In the genomic region with DNA sequence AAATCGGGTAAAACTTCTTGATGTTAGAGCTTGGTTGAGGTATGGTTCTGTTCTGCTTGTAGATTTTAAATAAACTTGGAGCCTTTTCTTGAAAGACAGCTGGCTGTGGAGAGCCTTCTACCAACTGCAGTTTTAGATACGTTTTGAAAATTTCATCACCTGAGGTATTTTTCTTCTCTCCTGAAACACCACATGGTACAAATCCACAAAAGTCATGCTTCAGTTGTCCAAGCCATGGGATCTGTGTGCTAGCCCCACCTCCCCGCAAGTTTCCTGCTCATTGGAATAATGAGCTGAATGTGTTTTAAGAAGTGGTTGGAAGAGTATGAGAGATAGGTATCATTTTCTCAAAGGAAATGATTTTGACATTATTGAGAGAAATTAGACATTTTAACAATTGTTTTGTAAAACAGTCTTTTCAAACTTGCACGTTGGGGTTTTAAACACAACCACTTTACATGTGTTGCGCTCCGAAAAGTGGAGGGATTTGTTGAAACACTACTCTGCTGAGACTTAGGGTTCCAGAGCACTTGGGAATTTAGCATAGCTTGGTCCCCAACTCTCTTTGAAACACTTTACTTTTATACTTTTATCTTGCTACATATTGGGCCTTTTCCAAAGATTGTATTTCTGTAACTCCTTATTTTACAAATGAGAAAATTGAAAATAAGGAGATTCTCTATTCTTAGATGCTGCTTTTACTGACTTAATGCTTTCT, we compare ENCODE assay signal across 8 cellular contexts. TPM values are rescaled to one million over a fixed set of nuclear protein-coding genes. Genes with fewer than 3 reads are reported as not detected.
DNase-seq lines count a peak whose midpoint lies in the region; ATAC-seq and TF ChIP-seq lines count a peak whose summit lies in the region.

No MANE protein-coding gene starts in this region.

- H3K4me1 Mint-ChIP-seq in GM23338 (peaks cover 67% of the 10 kb centered on the region), T-cell (peaks cover 59 to 81% (median 63%) of the 10 kb centered on the region in 3 donors)

- H3K27me3 ChIP-seq in GM23338 (ENCODE audit: insufficient read depth) (no peaks in the 10 kb centered on the region), rectal smooth muscle tissue (ENCODE audit: control insufficient read depth, insufficient read depth, low read length) (no peaks in the 10 kb centered on the region)

- TF ChIP-seq CTCF in GM23338 (conservative IDR thresholded peaks at IDR 0.05; ENCODE audit: low read depth in 2 of 2) (no peak), fibroblast of villous mesenchyme (IDR thresholded peaks at IDR 0.05; ENCODE audit: insufficient read depth, low read depth, low read length) (no peak)

- H3K4me1 ChIP-seq in GM23338 (ENCODE audit: insufficient read depth) (peaks cover 46% of the 10 kb centered on the region), rectal smooth muscle tissue (ENCODE audit: control insufficient read depth, insufficient read depth, low read length) (peaks cover 19% of the 10 kb centered on the region)

- H3K36me3 ChIP-seq in GM23338 (ENCODE audit: insufficient read depth) (no peaks in the 10 kb centered on the region), rectal smooth muscle tissue (ENCODE audit: control insufficient read depth, insufficient read depth, low read length) (no peaks in the 10 kb centered on the region)

- no peak overlapping the region for H2AFZ ChIP-seq in GM23338

- H3K79me2 ChIP-seq in GM23338 (replicated peaks; ENCODE audit: insufficient read depth), result peaks cover 55% of the 10 kb centered on the region

- peak overlapping the region; percentile 90 for H3K4me3 Mint-ChIP-seq in GM23338
- H3K4me3 Mint-ChIP-seq in T-cell, result peak overlapping the region; percentile 82 to 88 (median 86)

- H3K9ac ChIP-seq in rectal smooth muscle tissue (ENCODE audit: low read length), result peak overlapping the region; percentile 83

- no peaks in the 10 kb centered on the region for H4K20me1 ChIP-seq in GM23338 (replicated peaks; ENCODE audit: insufficient read depth)

- no peaks in the 10 kb centered on the region; the same call in 2 of the 3 replicates for H3K9me3 Mint-ChIP-seq in GM23338
- no peaks in the 10 kb centered on the region for H3K9me3 Mint-ChIP-seq in T-cell

- H3K27ac Mint-ChIP-seq in GM23338 (peak overlapping the region; percentile 89), T-cell (peak overlapping the region; percentile 57 to 69)

- peak overlapping the region; percentile 96 for H3K27ac ChIP-seq in GM23338 (ENCODE audit: low read depth)
- H3K27ac ChIP-seq in rectal smooth muscle tissue (ENCODE audit: low read depth, low read length), result peak overlapping the region; percentile 92

- no peak for ATAC-seq in GM23338
- no peak for ATAC-seq in T-cell (replicated peaks in 1 of 4)

- CTCF ChIA-PET in T-cell (lab: Charles Lee), result interaction anchor here in 1 of 2 donors (0.8 to 2.6 kb wide), 5 partner anchors 12 to 89 kb away, joined by 3 to 15 read pairs (median 5); no protein-coding TSS in a partner anchor

- H3K4me2 ChIP-seq in GM23338, result peak overlapping the region; percentile 96

- DNase-seq in Ammon's horn (ENCODE audit: low spot score) (peak; percentile 4), GM23338 (ENCODE audit: low spot score) (peak; percentile 23), T-cell (no peak), fibroblast of villous mesenchyme (ENCODE audit: low read depth) (peak; percentile 39), C1 segment of cervical spinal cord (lab: John Stamatoyannopoulos, UW) (no peak)
- no peak for DNase-seq in activated CD8-positive, alpha-beta memory T cell treated with anti-CD3 and anti-CD28 coated beads, Interleukin-2, amount 50 U/mL, for 48 hours
- no peak for DNase-seq in stimulated activated CD8-positive, alpha-beta memory T cell treated with anti-CD3 and anti-CD28 coated beads, Interleukin-4, amount 100 ng/mL, for 48 hours

- POLR2A ChIA-PET in T-cell (lab: Charles Lee), result no interaction called here

- H3K4me3 ChIP-seq in GM23338 (peak overlapping the region; percentile 84), fibroblast of villous mesenchyme (ENCODE audit: low read depth, low read length) (peak overlapping the region; percentile 81), rectal smooth muscle tissue (ENCODE audit: low read length) (peak overlapping the region; percentile 80)

- no peaks in the 10 kb centered on the region for H3K9me2 ChIP-seq in GM23338 (ENCODE audit: insufficient read depth)

- H3F3A ChIP-seq in GM23338 (replicated peaks; ENCODE audit: low read depth), result peaks cover 5% of the 10 kb centered on the region; the same call in 1 of the 2 replicates

- H3K36me3 Mint-ChIP-seq in GM23338 (ENCODE audit: low read depth) (peaks cover 3% of the 10 kb centered on the region; the same call in 2 of the 3 replicates), T-cell (no peaks in the 10 kb centered on the region)

- H3K27me3 Mint-ChIP-seq in GM23338 (ENCODE audit: insufficient read depth, low read depth, poor library complexity), result peaks cover 13% of the 10 kb centered on the region
- H3K27me3 Mint-ChIP-seq in T-cell, result no peaks in the 10 kb centered on the region

TF ChIP-seq in GM23338, 12 proteins besides CTCF, POLR2A, EP300 and RAD21 (continues in another document):
- TF ChIP-seq ZNF331 (CRISPR knock-in tag; IDR thresholded peaks at IDR 0.05; ENCODE audit: low read depth), result no peak
- TF ChIP-seq JUNB (IDR thresholded peaks at IDR 0.05; ENCODE audit: unreplicated experiment), result no peak
- TF ChIP-seq, protein P1, sequence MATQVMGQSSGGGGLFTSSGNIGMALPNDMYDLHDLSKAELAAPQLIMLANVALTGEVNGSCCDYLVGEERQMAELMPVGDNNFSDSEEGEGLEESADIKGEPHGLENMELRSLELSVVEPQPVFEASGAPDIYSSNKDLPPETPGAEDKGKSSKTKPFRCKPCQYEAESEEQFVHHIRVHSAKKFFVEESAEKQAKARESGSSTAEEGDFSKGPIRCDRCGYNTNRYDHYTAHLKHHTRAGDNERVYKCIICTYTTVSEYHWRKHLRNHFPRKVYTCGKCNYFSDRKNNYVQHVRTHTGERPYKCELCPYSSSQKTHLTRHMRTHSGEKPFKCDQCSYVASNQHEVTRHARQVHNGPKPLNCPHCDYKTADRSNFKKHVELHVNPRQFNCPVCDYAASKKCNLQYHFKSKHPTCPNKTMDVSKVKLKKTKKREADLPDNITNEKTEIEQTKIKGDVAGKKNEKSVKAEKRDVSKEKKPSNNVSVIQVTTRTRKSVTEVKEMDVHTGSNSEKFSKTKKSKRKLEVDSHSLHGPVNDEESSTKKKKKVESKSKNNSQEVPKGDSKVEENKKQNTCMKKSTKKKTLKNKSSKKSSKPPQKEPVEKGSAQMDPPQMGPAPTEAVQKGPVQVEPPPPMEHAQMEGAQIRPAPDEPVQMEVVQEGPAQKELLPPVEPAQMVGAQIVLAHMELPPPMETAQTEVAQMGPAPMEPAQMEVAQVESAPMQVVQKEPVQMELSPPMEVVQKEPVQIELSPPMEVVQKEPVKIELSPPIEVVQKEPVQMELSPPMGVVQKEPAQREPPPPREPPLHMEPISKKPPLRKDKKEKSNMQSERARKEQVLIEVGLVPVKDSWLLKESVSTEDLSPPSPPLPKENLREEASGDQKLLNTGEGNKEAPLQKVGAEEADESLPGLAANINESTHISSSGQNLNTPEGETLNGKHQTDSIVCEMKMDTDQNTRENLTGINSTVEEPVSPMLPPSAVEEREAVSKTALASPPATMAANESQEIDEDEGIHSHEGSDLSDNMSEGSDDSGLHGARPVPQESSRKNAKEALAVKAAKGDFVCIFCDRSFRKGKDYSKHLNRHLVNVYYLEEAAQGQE (IDR thresholded peaks at IDR 0.05; ENCODE audit: unreplicated experiment), result no peak
- TF ChIP-seq POLR2AphosphoS5 (IDR thresholded peaks at IDR 0.05; ENCODE audit: low read depth), result 0 out of 2 replicates have a peak, but pooled peaks have one; percentile 17
- no peak for TF ChIP-seq EZH2phosphoT487 (IDR thresholded peaks at IDR 0.05; ENCODE audit: unreplicated experiment)

RNA-seq across cellular contexts. Expression of a gene that starts 1.5 kb away (rescaled TPM):
- total RNA-seq in GM23338 (2014; rRNA removed; shearing (Covaris generic)), result 34.1 and 42.8 TPM in 2 replicates
- 26.4 and 29.8 TPM in 2 replicates for polyA plus RNA-seq in GM23338 (2016; fragmentation: Nextera tagmentation; extraction: Ambion mirVana)
- 10 to 100 TPM; 42.8 to 71.6 (median 46.1) TPM for total RNA-seq in T-cell
- 20.6 and 22.5 TPM in 2 replicates for total RNA-seq in fibroblast of villous mesenchyme

Comparison
In these comparisons a context has a peak if more than half of its experiments do, and no peak if none do; other contexts are left out.
1. DNase-seq: peak in Ammon's horn (single experiment), GM23338 (single experiment) and fibroblast of villous mesenchyme (single experiment); none in T-cell (0 of 34), activated CD8-positive, alpha-beta memory T cell treated with anti-CD3 and anti-CD28 coated beads, Interleukin-2, amount 50 U/mL, for 48 hours (single experiment), stimulated activated CD8-positive, alpha-beta memory T cell treated with anti-CD3 and anti-CD28 coated beads, Interleukin-4, amount 100 ng/mL, for 48 hours (single experiment) and C1 segment of cervical spinal cord (0 of 14).
2. Peak in every context shown above with its lines, with median percentiles within 50 percentile points of each other: H3K4me3 ChIP-seq.